In genomic region chr2:146844226-146844990, GRCh38 we compare ENCODE assay signal across 24 cellular contexts.
A peak's percentile ranks its signal among the peaks of the same experiment; 100 is the strongest.
DNase-seq lines count a peak whose midpoint lies in the region; ATAC-seq, FAIRE-seq and TF ChIP-seq lines count a peak whose summit lies in the region.
"Had no signal": no experiment of that assay in that cellular context is flagged by ENCODE, and none has a peak within 500 bp of the region (broad histone marks: within the 10 kb centered on the region; RNA-seq: fewer than 3 reads in every experiment).

No MANE protein-coding gene starts in this region.

- no peaks in the 10 kb centered on the region for H3K36me3 ChIP-seq in ACC112 (ENCODE audit: insufficient read depth, low read length)
- no peaks in the 10 kb centered on the region for H3K36me3 ChIP-seq in keratinocyte (ENCODE audit: control insufficient read depth in 2 of 2, extremely low read depth in 1 of 2, insufficient read depth in 2 of 2, low read length in 2 of 2)
- H3K36me3 ChIP-seq: colonic mucosa, lower lobe of right lung, thyroid gland had no signal

- H2AFZ ChIP-seq in ACC112 (ENCODE audit: low read length, unreplicated experiment) (no peak overlapping the region), keratinocyte (ENCODE audit: control insufficient read depth, low read length) (no peak overlapping the region)

- no peak for ATAC-seq in HG03520 (IDR thresholded peaks at IDR 0.05; ENCODE audit: unreplicated experiment)
- no peak for ATAC-seq in HG02798 (IDR thresholded peaks at IDR 0.05; ENCODE audit: poor library complexity, unreplicated experiment)
- ATAC-seq: lower lobe of right lung, psoas muscle had no signal

- TF ChIP-seq CTCF in choroid plexus epithelial cell (conservative IDR thresholded peaks at IDR 0.05; ENCODE audit: low read depth, low read length) (no peak), keratinocyte (optimal IDR thresholded peaks at IDR 0.05 in 1 of 3, IDR thresholded peaks at IDR 0.05 in 1 of 3, conservative IDR thresholded peaks at IDR 0.05 in 1 of 3; ENCODE audit: extremely low read depth in 1 of 3, insufficient read depth in 2 of 3, low read length in 3 of 3) (no peak)

- no peaks in the 10 kb centered on the region for H3K27me3 ChIP-seq in ACC112 (ENCODE audit: insufficient read depth, low read length)
- no peaks in the 10 kb centered on the region for H3K27me3 ChIP-seq in keratinocyte (ENCODE audit: control insufficient read depth, extremely low read depth, insufficient read depth, low read length)
- H3K27me3 ChIP-seq: colonic mucosa, thyroid gland had no signal

- H3K79me2 ChIP-seq in ACC112 (ENCODE audit: control insufficient read depth, insufficient read depth, low read length, unreplicated experiment) (no peaks in the 10 kb centered on the region), keratinocyte (ENCODE audit: control insufficient read depth, insufficient read depth, low read length) (no peaks in the 10 kb centered on the region)

- H3K9me1 ChIP-seq in keratinocyte (ENCODE audit: control insufficient read depth, extremely low read depth, insufficient read depth, low read length): no peaks in the 10 kb centered on the region

- FAIRE-seq in keratinocyte (lab: Jason Lieb, UNC): peak; percentile 5
- FAIRE-seq: A204.1, astrocyte had no signal

- H3K27ac ChIP-seq in ACC112 (ENCODE audit: low read depth, low read length) (peak overlapping the region; percentile 83), keratinocyte (ENCODE audit: control insufficient read depth, insufficient read depth, low read length) (no peak overlapping the region)
- H3K27ac ChIP-seq: colonic mucosa, lower lobe of right lung, psoas muscle, thyroid gland had no signal

- H3K9me3 ChIP-seq in keratinocyte (ENCODE audit: control insufficient read depth, low read depth, low read length): no peaks in the 10 kb centered on the region
- H3K9me3 ChIP-seq: colonic mucosa, lower lobe of right lung, psoas muscle, thyroid gland had no signal

- H3K4me3 ChIP-seq in ACC112 (ENCODE audit: low read depth, low read length) (peak overlapping the region; percentile 37), choroid plexus epithelial cell (ENCODE audit: low read depth, low read length) (no peak overlapping the region), keratinocyte (ENCODE audit: control insufficient read depth in 2 of 3, extremely low read depth in 1 of 3, insufficient read depth in 2 of 3, low read depth in 1 of 3, low read length in 3 of 3) (no peak overlapping the region)
- H3K4me3 ChIP-seq: colonic mucosa, lower lobe of right lung, psoas muscle, thyroid gland had no signal

- no peak overlapping the region for H3K4me2 ChIP-seq in keratinocyte (ENCODE audit: control insufficient read depth, extremely low read depth, insufficient read depth, low read depth, low read length)

- dilution Hi-C loops in keratinocyte (cut with MboI; ENCODE audit: extremely low pct_ligation_motif_present, low sequenced_read_pairs): no loop called here

- H4K20me1 ChIP-seq in keratinocyte (ENCODE audit: control insufficient read depth, extremely low read depth, insufficient read depth, low read length): no peaks in the 10 kb centered on the region

- DNase-seq in HPDE6-E6E7 (ENCODE audit: extremely low spot score) (peak; percentile 54), choroid plexus epithelial cell (ENCODE audit: low read depth) (peak; percentile 70), keratinocyte (ENCODE audit: low read depth, low spot score) (no peak), HK-2 (ENCODE audit: unreplicated experiment) (no peak), amniotic stem cell (lab: John Stamatoyannopoulos, UW) (no peak)
- DNase-seq: activated CD4-positive, alpha-beta T cell treated with anti-CD3 and anti-CD28 coated beads, Interleukin-2, amount 10 ng/mL, durations not matched to agents 7 days and 5 days; activated naive CD4-positive, alpha-beta T cell; CD4-positive, CD25-positive, alpha-beta regulatory T cell; colonic mucosa; head of caudate nucleus; immature natural killer cell; lower lobe of right lung; naive B cell; NCI-H187 treated with DMSO at 0.1 percent for 48 hours; NK-92 treated with Interleukin-12 subunit alpha and Interleukin-12 subunit beta, amount 100 ng/mL, for 24 hours; psoas muscle; RPMI8226; SW 1271; thyroid gland had no signal

- H3K4me1 ChIP-seq in ACC112 (ENCODE audit: control insufficient read depth, insufficient read depth, low read length, unreplicated experiment) (peaks cover 25% of the 10 kb centered on the region), keratinocyte (ENCODE audit: control insufficient read depth, extremely low read depth, insufficient read depth, low read length) (no peaks in the 10 kb centered on the region)
- H3K4me1 ChIP-seq: colonic mucosa, lower lobe of right lung, psoas muscle, thyroid gland had no signal

- no peak overlapping the region for H3K9ac ChIP-seq in keratinocyte (ENCODE audit: control insufficient read depth, extremely low read depth, insufficient read depth, low read length)

Comparison
In these comparisons a context has a peak if more than half of its experiments do, and no peak if none do; other contexts are left out.
1. DNase-seq: peak in HPDE6-E6E7 (single experiment) and choroid plexus epithelial cell (single experiment); none in keratinocyte (single experiment), HK-2 (single experiment) and amniotic stem cell (single experiment).